Comparison of ENCODE assay signal across 16 cellular contexts in the genomic region with DNA sequence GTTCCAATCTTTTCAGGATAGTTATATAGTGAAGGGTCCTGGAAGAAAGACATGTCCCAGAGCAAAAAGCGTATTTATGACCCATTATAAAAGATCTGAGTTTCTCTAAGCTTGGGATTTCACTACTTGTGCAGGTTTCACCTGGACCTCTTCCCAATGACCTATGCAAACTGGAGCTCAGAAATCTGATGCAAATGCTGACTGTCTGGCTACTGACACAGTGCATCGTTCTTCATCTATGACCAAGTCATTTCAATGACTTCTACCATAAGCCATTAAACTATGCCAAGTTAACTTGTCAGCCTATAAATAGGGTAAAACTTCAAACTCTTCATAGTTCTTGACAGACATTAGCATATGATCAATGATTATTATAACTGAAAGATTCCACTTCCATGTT. TPM values are rescaled to one million over a fixed set of nuclear protein-coding genes. Genes with fewer than 3 reads are reported as not detected.
DNase-seq lines count a peak whose midpoint lies in the region; ATAC-seq, FAIRE-seq and TF ChIP-seq lines count a peak whose summit lies in the region.
"Had no signal": no experiment of that assay in that cellular context is flagged by ENCODE, and none has a peak within 500 bp of the region (broad histone marks: within the 10 kb centered on the region; RNA-seq: fewer than 3 reads in every experiment).

No MANE protein-coding gene starts in this region.

- H2AFZ ChIP-seq in HCT116 (ENCODE audit: low read depth, low read length, poor library complexity, severe bottlenecking) (no peak overlapping the region), HepG2 (ENCODE audit: low read length) (no peak overlapping the region), MM.1S (ENCODE audit: low read length) (no peak overlapping the region)

- no TSS peak for BruUV-seq in HCT116 (replicated peaks; lab: Mats Ljungman, UMichigan)
- no TSS peak for BruUV-seq in HepG2 (replicated peaks; lab: Mats Ljungman, UMichigan)

- H3K27me3 ChIP-seq in HCT116 (ENCODE audit: insufficient read depth, low read length), result no peaks in the 10 kb centered on the region
- H3K27me3 ChIP-seq in SJSA1 (replicated peaks), result no peaks in the 10 kb centered on the region
- H3K27me3 ChIP-seq in HepG2 (ENCODE audit: control insufficient read depth in 1 of 2, insufficient read depth in 2 of 2, low read length in 2 of 2), result no peaks in the 10 kb centered on the region
- H3K27me3 ChIP-seq in MM.1S (replicated peaks; ENCODE audit: insufficient read depth, low read length), result no peaks in the 10 kb centered on the region

- peaks cover 27% of the 10 kb centered on the region for H3K36me3 Mint-ChIP-seq in stimulated activated memory B cell treated with anti-CD40 and anti-IgM and Interleukin-4, amounts not matched to agents 10 μg/mL and 1 μg/mL and 100 μg/mL, for 72 hours
- peaks cover 6 to 12% of the 10 kb centered on the region in 2 donors for H3K36me3 Mint-ChIP-seq in activated naive CD4-positive, alpha-beta T cell treated with anti-CD3 and anti-CD28 coated beads, Interleukin-2, amount 50 U/mL, for 72 hours

- TF ChIP-seq RAD21 in HCT116 (IDR thresholded peaks at IDR 0.05; ENCODE audit: low read depth), result no peak
- TF ChIP-seq RAD21 in HepG2 (CRISPR knock-in tag; IDR thresholded peaks at IDR 0.05), result no peak

- no peaks in the 10 kb centered on the region for H3F3A ChIP-seq in MM.1S (ENCODE audit: insufficient read depth, low read length)

- H3K4me3 Mint-ChIP-seq in stimulated activated memory B cell treated with anti-CD40 and anti-IgM and Interleukin-4, amounts not matched to agents 10 μg/mL and 1 μg/mL and 100 μg/mL, for 72 hours, result no peak overlapping the region
- H3K4me3 Mint-ChIP-seq: B cell; CD8-positive, alpha-beta T cell had no signal

- H3K79me2 ChIP-seq in HCT116 (ENCODE audit: insufficient read depth, low read length) (peaks cover 95% of the 10 kb centered on the region), HepG2 (ENCODE audit: insufficient read depth, low read length) (peaks cover 88% of the 10 kb centered on the region), MM.1S (ENCODE audit: low read length) (peaks cover 100% of the 10 kb centered on the region)

- in situ Hi-C loops in HepG2 (cut with HindIII; ENCODE audit: extremely low pct_ligation_motif_present, low pct_unique_long_range_greater_than_20kb), result loop anchor here (25.0 kb wide), 1 partner anchor 179 kb away; no protein-coding TSS in a partner anchor

- 94% methylated on average over 2 of the region's 2 CpGs for WGBS in HepG2 (ENCODE audit: low lambda C conversion rate)

- TF ChIP-seq EP300 in HepG2 (IDR thresholded peaks at IDR 0.05; ENCODE audit: low read depth in 2 of 2, low read length in 2 of 2) (no peak), HepG2 (CRISPR knock-in tag; IDR thresholded peaks at IDR 0.05; ENCODE audit: borderline replicate concordance) (no peak)

- H3K27ac ChIP-seq in HCT116 (ENCODE audit: low read depth, low read length), result no peak overlapping the region
- H3K27ac ChIP-seq in SJSA1, result peak overlapping the region; percentile 52; the same call in 1 of the 2 replicates
- H3K27ac ChIP-seq in HepG2 (ENCODE audit: extremely low read length, insufficient read depth, low read length), result no peak overlapping the region
- no peak overlapping the region for H3K27ac ChIP-seq in MM.1S (ENCODE audit: low read length)

- H3K9me3 Mint-ChIP-seq in stimulated activated memory B cell treated with anti-CD40 and anti-IgM and Interleukin-4, amounts not matched to agents 10 μg/mL and 1 μg/mL and 100 μg/mL, for 72 hours, result peaks cover 3% of the 10 kb centered on the region
- H3K9me3 Mint-ChIP-seq in activated naive CD4-positive, alpha-beta T cell treated with anti-CD3 and anti-CD28 coated beads, Interleukin-2, amount 50 U/mL, for 72 hours, result no peaks in the 10 kb centered on the region

- H3K9me3 ChIP-seq in HCT116 (ENCODE audit: control insufficient read depth in 1 of 2, insufficient read depth in 1 of 2, low read depth in 1 of 2, low read length in 2 of 2) (no peaks in the 10 kb centered on the region), SJSA1 (replicated peaks) (no peaks in the 10 kb centered on the region), HepG2 (ENCODE audit: low read length) (0 out of 2 replicates have a peak, but pooled peaks cover 4% of the 10 kb centered on the region), MM.1S (replicated peaks; ENCODE audit: insufficient read depth, low read length) (no peaks in the 10 kb centered on the region)

- H3K4me1 ChIP-seq in HCT116 (ENCODE audit: control insufficient read depth in 1 of 2, insufficient read depth in 2 of 2, low read length in 2 of 2) (peaks cover 22 to 38% of the 10 kb centered on the region in 2 experiments), SJSA1 (replicated peaks) (peaks cover 44% of the 10 kb centered on the region), HepG2 (ENCODE audit: insufficient read depth, low read length) (peaks cover 17% of the 10 kb centered on the region), MM.1S (ENCODE audit: low read length) (no peaks in the 10 kb centered on the region)

- ATAC-seq in HCT116 (0 out of 2 replicates have a peak, but pooled peaks have one; percentile 35), HepG2 (0 out of 3 replicates have a peak, but pooled peaks have one; percentile 36)
- no peak for ATAC-seq in stimulated activated memory B cell treated with anti-CD40 and anti-IgM and Interleukin-4, amounts not matched to agents 10 μg/mL and 1 μg/mL and 100 μg/mL, for 72 hours
- no peak for ATAC-seq in activated naive CD4-positive, alpha-beta T cell treated with anti-CD3 and anti-CD28 coated beads, Interleukin-2, amount 50 U/mL, for 72 hours
- ATAC-seq: CD8-positive, alpha-beta T cell had no signal

- H3K4me3 ChIP-seq in HCT116 (replicated peaks in 1 of 2; ENCODE audit: low read depth in 1 of 2, low read length in 2 of 2) (no peak overlapping the region), SJSA1 (no peak overlapping the region), HepG2 (replicated peaks in 1 of 3; ENCODE audit: insufficient read depth in 1 of 3, low read depth in 2 of 3, low read length in 3 of 3) (no peak overlapping the region), MM.1S (ENCODE audit: low read length) (no peak overlapping the region)

- H3K9me2 ChIP-seq in HCT116 (ENCODE audit: insufficient read depth), result no peaks in the 10 kb centered on the region
- no peaks in the 10 kb centered on the region for H3K9me2 ChIP-seq in MM.1S (replicated peaks; ENCODE audit: insufficient read depth, low read length)

- POLR2A ChIA-PET in HCT116 (lab: Charles Lee), result no interaction called here
- POLR2A ChIA-PET in HepG2 (lab: Yijun Ruan, JAX), result interaction anchor here (1.6 kb wide), 1 partner anchor 11 kb away, joined by 5 read pairs; the partner anchor contains the start of gene STAG1

- RAD21 ChIA-PET in HCT116 (lab: Charles Lee; ENCODE audit: low non-redundant PET in 1 of 2, low total read pairs in 2 of 2, uncharacterized antibody in 2 of 2, unreplicated experiment in 2 of 2), result no interaction called here

- H3K9ac ChIP-seq in HCT116 (ENCODE audit: low read length) (no peak overlapping the region), HepG2 (ENCODE audit: insufficient read depth, low read depth, low read length) (no peak overlapping the region), MM.1S (ENCODE audit: low read length) (no peak overlapping the region)

- H4K20me1 ChIP-seq in HCT116 (ENCODE audit: insufficient read depth) (no peaks in the 10 kb centered on the region), HepG2 (ENCODE audit: insufficient read depth, low read length) (no peaks in the 10 kb centered on the region), MM.1S (ENCODE audit: insufficient read depth, low read length) (peaks cover 33% of the 10 kb centered on the region)

- no peaks in the 10 kb centered on the region for H3K27me3 Mint-ChIP-seq in stimulated activated memory B cell treated with anti-CD40 and anti-IgM and Interleukin-4, amounts not matched to agents 10 μg/mL and 1 μg/mL and 100 μg/mL, for 72 hours
- H3K27me3 Mint-ChIP-seq: B cell had no signal

- H3K36me3 ChIP-seq in HCT116 (ENCODE audit: control insufficient read depth in 1 of 2, insufficient read depth in 2 of 2, low read length in 2 of 2), result no peaks in the 10 kb centered on the region
- peaks cover 5% of the 10 kb centered on the region; the same call in 1 of the 2 replicates for H3K36me3 ChIP-seq in SJSA1
- H3K36me3 ChIP-seq in HepG2 (replicated peaks in 1 of 2; ENCODE audit: control insufficient read depth in 1 of 2, insufficient read depth in 2 of 2, low read length in 2 of 2), result no peaks in the 10 kb centered on the region; a peak in 1 of 5 replicates
- no peaks in the 10 kb centered on the region for H3K36me3 ChIP-seq in MM.1S (replicated peaks; ENCODE audit: insufficient read depth, low read length)

- intact Hi-C loops in HCT116 (cut with micrococcal nuclease) (no loop called here), HepG2 (cut with micrococcal nuclease; ENCODE audit: unreplicated experiment) (no loop called here)

- H3K4me2 ChIP-seq in HCT116 (ENCODE audit: low read length) (peak overlapping the region; percentile 48; the same call in 1 of the 2 replicates), HepG2 (ENCODE audit: low read depth, low read length) (no peak overlapping the region), MM.1S (ENCODE audit: low read depth, low read length) (no peak overlapping the region)

- DNase-seq in HCT116 (ENCODE audit: low read depth, low spot score) (no peak), SJSA1 (ENCODE audit: low read depth in 1 of 2, low spot score in 2 of 2) (no peak), HepG2 (ENCODE audit: low spot score) (no peak), MM.1S (no peak), C1 segment of cervical spinal cord (lab: John Stamatoyannopoulos, UW) (no peak)
- no peak for DNase-seq in activated naive CD4-positive, alpha-beta T cell treated with anti-CD3 and anti-CD28 coated beads, Interleukin-2, amount 50 U/mL, for 72 hours (ENCODE audit: low spot score in 2 of 2)
- DNase-seq: CD8-positive, alpha-beta T cell; COR-L47; DMS153; DMS79 treated with DMSO at 0.1 percent for 48 hours had no signal

- no peak for TF ChIP-seq CTCF in HCT116 (IDR thresholded peaks at IDR 0.05 in 2 of 3, conservative IDR thresholded peaks at IDR 0.05 in 1 of 3; ENCODE audit: borderline replicate concordance in 1 of 3, insufficient read depth in 1 of 3, low read depth in 2 of 3, low read length in 2 of 3)
- TF ChIP-seq CTCF in HepG2 (CRISPR knock-in tag; IDR thresholded peaks at IDR 0.05), result no peak
- no peak for TF ChIP-seq CTCF in MM.1S (IDR thresholded peaks at IDR 0.05; ENCODE audit: low read length)

- FAIRE-seq in HepG2 (lab: Jason Lieb, UNC), result no peak
- FAIRE-seq: A204.1, D721Med, G401.6, GM12891 had no signal

- CTCF ChIA-PET in HCT116 (lab: Charles Lee) (interaction anchor here (2.0 kb wide), 1 partner anchor 11 kb away, joined by 16 read pairs; the partner anchor contains the start of gene STAG1), HepG2 (lab: Yijun Ruan, JAX; ENCODE audit: low intra/inter-chr PET ratio, low total read pairs) (no interaction called here)

- TF ChIP-seq POLR2A in HCT116 (IDR thresholded peaks at IDR 0.05; ENCODE audit: borderline replicate concordance, extremely low read depth, insufficient read depth, insufficient read length), result no peak
- TF ChIP-seq POLR2A in HepG2 (IDR thresholded peaks at IDR 0.05; ENCODE audit: insufficient read depth in 1 of 2, low read depth in 2 of 2, low read length in 2 of 2), result no peak

- H3K4me1 Mint-ChIP-seq in stimulated activated memory B cell treated with anti-CD40 and anti-IgM and Interleukin-4, amounts not matched to agents 10 μg/mL and 1 μg/mL and 100 μg/mL, for 72 hours, result peaks cover 46% of the 10 kb centered on the region

- H3K27ac Mint-ChIP-seq in stimulated activated memory B cell treated with anti-CD40 and anti-IgM and Interleukin-4, amounts not matched to agents 10 μg/mL and 1 μg/mL and 100 μg/mL, for 72 hours, result peak overlapping the region; percentile 4
- no peak overlapping the region for H3K27ac Mint-ChIP-seq in activated naive CD4-positive, alpha-beta T cell treated with anti-CD3 and anti-CD28 coated beads, Interleukin-2, amount 50 U/mL, for 72 hours
- H3K27ac Mint-ChIP-seq: B cell; CD8-positive, alpha-beta T cell had no signal

RNA-seq across cellular contexts. Expression of gene STAG1, which starts 11.1 kb away (rescaled TPM):
- 29.4 TPM for total RNA-seq in HCT116 (2021; ENCODE audit: unreplicated experiment)
- 7.4 and 10.9 TPM in 2 replicates for polyA plus RNA-seq in HCT116 (2012)
- total RNA-seq in SJSA1 (2014; rRNA removed; shearing (Covaris generic)), result 20.6 and 31.9 TPM in 2 replicates
- total RNA-seq in HepG2 (2016; rRNA removed; fragmentation: Illumina TruSeq; extraction: Trizol), result 25.9 and 37.8 TPM in 2 replicates
- total RNA-seq in HepG2 (2016; cell fraction: cytosol; rRNA removed; fragmentation: Illumina TruSeq; extraction: Trizol; ENCODE audit: low read depth), result 12.4 and 13.3 TPM in 2 replicates
- total RNA-seq in HepG2 (2016; cell fraction: insoluble cytoplasmic fraction; rRNA removed; fragmentation: Illumina TruSeq; extraction: Trizol), result 27.2 and 38.3 TPM in 2 replicates
- total RNA-seq in HepG2 (2016; cell fraction: membrane; rRNA removed; fragmentation: Illumina TruSeq; extraction: Trizol), result 13.0 and 13.7 TPM in 2 replicates
- 45.3 and 46.5 TPM in 2 replicates for total RNA-seq in HepG2 (2016; cell fraction: nucleus; rRNA removed; fragmentation: Illumina TruSeq; extraction: Trizol)
- polyA plus RNA-seq in HepG2 (2011; rRNA removed), result 5.8 and 6.2 TPM in 2 replicates
- polyA plus RNA-seq in HepG2 (2011; cell fraction: cytosol; rRNA removed), result 2.4 and 4.3 TPM in 2 replicates
- polyA plus RNA-seq in HepG2 (2011; cell fraction: nucleus; rRNA removed), result 2.8 and 4.2 TPM in 2 replicates
- polyA plus RNA-seq in HepG2 (2012), result 7.8 and 8.7 TPM in 2 replicates
- polyA plus RNA-seq in HepG2 (2016; cell fraction: cytosol; fragmentation: Illumina TruSeq; extraction: Trizol; ENCODE audit: low read depth), result 1.00 and 1.1 TPM in 2 replicates
- polyA plus RNA-seq in HepG2 (2016; cell fraction: insoluble cytoplasmic fraction; fragmentation: Illumina TruSeq; extraction: Trizol; ENCODE audit: low read depth), result 19.1 and 21.9 TPM in 2 replicates
- polyA plus RNA-seq in HepG2 (2016; cell fraction: membrane; fragmentation: Illumina TruSeq; extraction: Trizol; ENCODE audit: low read depth), result 2.9 and 3.1 TPM in 2 replicates
- 16.1 and 16.2 TPM in 2 replicates for polyA plus RNA-seq in HepG2 (2016; cell fraction: nucleus; fragmentation: Illumina TruSeq; extraction: Trizol; ENCODE audit: insufficient read depth, low read depth)
- 5.2 and 17.2 TPM in 2 replicates for polyA minus RNA-seq in HepG2 (2011; rRNA and poly(A)+ RNA removed; ENCODE audit: low replicate concordance)
- 9.1 and 13.0 TPM in 2 replicates for polyA minus RNA-seq in HepG2 (2011; cell fraction: cytosol; rRNA and poly(A)+ RNA removed)
- polyA minus RNA-seq in HepG2 (2011; cell fraction: nucleus; rRNA and poly(A)+ RNA removed), result 44.2 and 44.3 TPM in 2 replicates
- total RNA-seq in activated naive CD4-positive, alpha-beta T cell treated with anti-CD3 and anti-CD28 coated beads, Interleukin-2, amount 50 U/mL, for 72 hours, result 10 to 100 TPM; 35.8 to 40.5 TPM

Comparison
In these comparisons a context has a peak if more than half of its experiments do, and no peak if none do; other contexts are left out.
1. ATAC-seq: peak in HCT116 (single experiment) and HepG2 (single experiment); none in stimulated activated memory B cell treated with anti-CD40 and anti-IgM and Interleukin-4, amounts not matched to agents 10 μg/mL and 1 μg/mL and 100 μg/mL, for 72 hours (single experiment) and activated naive CD4-positive, alpha-beta T cell treated with anti-CD3 and anti-CD28 coated beads, Interleukin-2, amount 50 U/mL, for 72 hours (0 of 2).